In the genomic region with DNA sequence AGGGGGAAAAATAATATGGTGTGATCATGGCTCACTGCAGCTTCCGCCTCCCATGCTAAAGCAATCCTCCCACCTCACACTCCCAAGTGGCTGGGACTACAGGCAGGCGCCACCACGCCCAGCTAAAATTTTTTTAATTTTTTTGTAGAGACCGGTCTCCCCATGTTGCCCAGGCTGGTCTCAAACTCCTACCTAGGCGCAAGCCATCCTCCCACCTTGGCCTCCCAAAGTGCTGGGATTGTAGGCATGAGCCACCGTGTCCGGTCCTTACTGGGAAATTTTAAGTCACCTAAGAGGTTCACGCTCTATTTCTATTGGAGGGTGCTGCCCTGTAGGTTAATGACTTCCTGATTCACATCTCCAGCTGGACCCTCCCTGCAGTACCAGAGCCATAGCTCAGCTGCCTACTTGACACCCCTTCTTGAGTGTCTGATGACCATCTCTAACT, we compare ENCODE assay signal across 8 cellular contexts. TPM values are rescaled to one million over a fixed set of nuclear protein-coding genes. Genes with fewer than 3 reads are reported as not detected.
DNase-seq lines count a peak whose midpoint lies in the region; ATAC-seq, FAIRE-seq and TF ChIP-seq lines count a peak whose summit lies in the region.

No MANE protein-coding gene starts in this region.

- peaks cover 58% of the 10 kb centered on the region for H3K79me2 ChIP-seq in mammary epithelial cell (ENCODE audit: insufficient read depth, low read length)

- ATAC-seq in HG02970 (IDR thresholded peaks at IDR 0.05; ENCODE audit: low FRiP score, unreplicated experiment) (no peak), GM18511 (IDR thresholded peaks at IDR 0.05; ENCODE audit: unreplicated experiment) (no peak)

- TF ChIP-seq CTCF in Calu3 (IDR thresholded peaks at IDR 0.05; ENCODE audit: unreplicated experiment) = no peak
- TF ChIP-seq CTCF in mammary epithelial cell (conservative IDR thresholded peaks at IDR 0.05 in 1 of 2, IDR thresholded peaks at IDR 0.05 in 1 of 2; ENCODE audit: extremely low read depth in 1 of 2, insufficient read depth in 1 of 2, low read depth in 1 of 2, low read length in 2 of 2) = no peak
- TF ChIP-seq CTCF in D721Med (IDR thresholded peaks at IDR 0.05; ENCODE audit: insufficient read depth, missing control alignments) = no peak

- H3K27me3 ChIP-seq in mammary epithelial cell (ENCODE audit: insufficient read depth, low read length) = no peaks in the 10 kb centered on the region

- no peaks in the 10 kb centered on the region for H3K9me3 Mint-ChIP-seq in Calu3 (ENCODE audit: low read depth, unreplicated experiment)

- TSS peak; percentile 80 for BruUV-seq in Calu3 (replicated peaks; lab: Mats Ljungman, UMichigan)
- BruUV-seq in mammary epithelial cell (replicated peaks; lab: Mats Ljungman, UMichigan) = TSS peak; percentile 74

- FAIRE-seq in GM12892 (lab: Jason Lieb, UNC) (no peak), D721Med (lab: Jason Lieb, UNC) (no peak)

- peaks cover 26% of the 10 kb centered on the region for H3K4me1 ChIP-seq in mammary epithelial cell (ENCODE audit: insufficient read depth, low read length)
- no peaks in the 10 kb centered on the region for H3K4me1 ChIP-seq in mesodermal cell (ENCODE audit: control insufficient read depth, insufficient read depth, low read length, poor library complexity, severe bottlenecking)

- no peak for TF ChIP-seq POLR2A in GM12892 (IDR thresholded peaks at IDR 0.05; ENCODE audit: low read depth, low read length)

- DNase-seq in Calu3 (no peak), NCI-H146 treated with DMSO at 0.1 percent for 48 hours (lab: John Stamatoyannopoulos, UW; ENCODE audit: unreplicated experiment) (peak; percentile 44), mammary epithelial cell (no peak), GM12892 (ENCODE audit: insufficient read length) (no peak), D721Med (ENCODE audit: insufficient read length, low spot score) (no peak)

- no peaks in the 10 kb centered on the region for H3K36me3 ChIP-seq in mammary epithelial cell (ENCODE audit: insufficient read depth, low read length)
- H3K36me3 ChIP-seq in mesodermal cell (ENCODE audit: control insufficient read depth, insufficient read depth, low read length) = peaks cover 9% of the 10 kb centered on the region

- peak overlapping the region; percentile 60 for H2AFZ ChIP-seq in mammary epithelial cell (ENCODE audit: low read depth, low read length)

- dilution Hi-C loops in mammary epithelial cell (cut with HindIII; ENCODE audit: low sequenced_read_pairs) = no loop called here

- in situ Hi-C loops in mammary epithelial cell (cut with MboI; ENCODE audit: low sequenced_read_pairs in 2 of 2) = no loop called here

- H3K4me3 Mint-ChIP-seq in Calu3 (ENCODE audit: low read depth, unreplicated experiment) = peak overlapping the region; percentile 99

- H3K36me3 Mint-ChIP-seq in Calu3 (ENCODE audit: insufficient read depth, unreplicated experiment) = peaks cover 26% of the 10 kb centered on the region

- H3K27ac ChIP-seq in mammary epithelial cell (ENCODE audit: insufficient read depth, low read depth, low read length) = peak overlapping the region; percentile 42
- no peak overlapping the region for H3K27ac ChIP-seq in mesodermal cell (ENCODE audit: low read depth, low read length, severe bottlenecking)

- CTCF ChIA-PET in Calu3 (lab: Charles Lee) = interaction anchor here (0.5 to 2.6 kb wide), 8 partner anchors 9 to 538 kb away, joined by 3 to 13 read pairs (median 4); partner anchors contain the start of genes ACTL10 and SNTA1
- CTCF ChIA-PET in mammary epithelial cell (lab: Charles Lee; ENCODE audit: low non-redundant PET) = interaction anchor here (0.5 to 0.8 kb wide), 2 partner anchors 87 to 140 kb away, joined by 3 to 7 read pairs; no protein-coding TSS in a partner anchor

- intact Hi-C loops in Calu3 (cut with micrococcal nuclease; ENCODE audit: unreplicated experiment) (loop anchor here (1.0 to 5.0 kb wide), 2 partner anchors 42 to 265 kb away; partner anchors contain the start of gene ACTL10), mammary epithelial cell (cut with micrococcal nuclease) (loop anchor here (1.0 to 5.0 kb wide), 3 partner anchors 43 to 266 kb away; no protein-coding TSS in a partner anchor)

- peak overlapping the region; percentile 64 for H3K27ac Mint-ChIP-seq in Calu3 (ENCODE audit: unreplicated experiment)

- H3K4me3 ChIP-seq in mammary epithelial cell (replicated peaks in 1 of 3; ENCODE audit: insufficient read depth in 1 of 3, low read depth in 2 of 3, low read length in 3 of 3) = peak overlapping the region; percentile 76 to 91 (median 80)
- peak overlapping the region; percentile 69 for H3K4me3 ChIP-seq in mesodermal cell (ENCODE audit: extremely low read depth, insufficient read depth, low read length, poor library complexity, severe bottlenecking)

- H3K4me2 ChIP-seq in mammary epithelial cell (ENCODE audit: insufficient read depth, low read depth, low read length) = peak overlapping the region; percentile 69

- peaks cover 19% of the 10 kb centered on the region for H3K4me1 Mint-ChIP-seq in Calu3 (ENCODE audit: low read depth, unreplicated experiment)

- no peaks in the 10 kb centered on the region for H3K27me3 Mint-ChIP-seq in Calu3 (ENCODE audit: unreplicated experiment)

- H4K20me1 ChIP-seq in mammary epithelial cell (ENCODE audit: insufficient read depth, low read length) = no peaks in the 10 kb centered on the region

- WGBS in mammary epithelial cell (ENCODE audit: low coverage, missing lambda C conversion rate) = 67% methylated on average over 3 of the region's 8 CpGs
- 54 to 67% methylated on average over 3 to 5 of the region's 8 CpGs for WGBS in mesodermal cell (ENCODE audit: insufficient coverage in 2 of 2), 2 experiments

- peak overlapping the region; percentile 18 for H3K9ac ChIP-seq in mammary epithelial cell (ENCODE audit: insufficient read depth, low read length)

- H3K9me3 ChIP-seq in mammary epithelial cell (replicated peaks; ENCODE audit: insufficient read depth, low read length) (no peaks in the 10 kb centered on the region), mesodermal cell (ENCODE audit: control insufficient read depth, low read length) (no peaks in the 10 kb centered on the region)

RNA-seq across cellular contexts. Expression of gene CDK5RAP1, which starts 0.6 kb away (rescaled TPM):
- 63.6 and 65.8 TPM in 2 replicates for total RNA-seq in Calu3 (2022)
- 10 to 100 TPM; 20.7 to 35.5 TPM for total RNA-seq in mammary epithelial cell
- 37.1 TPM for polyA plus RNA-seq in mammary epithelial cell
- 24.9 TPM for polyA minus RNA-seq in mammary epithelial cell
- 35.5 TPM for polyA plus RNA-seq in mesodermal cell (2013, experiment 1 of 2)
- polyA plus RNA-seq in mesodermal cell (2013, experiment 2 of 2) = 30.5 TPM
- 26.7 TPM for polyA plus RNA-seq in GM12892 (2012; ENCODE audit: missing spikeins)

RNA-seq across cellular contexts. Expression of gene SNTA1, which starts 41.6 kb away (rescaled TPM):
- total RNA-seq in Calu3 (2022) (5.1 and 7.6 TPM in 2 replicates), mammary epithelial cell (10 to 100 TPM in 1 of 2 donors, 1 to 10 TPM in 1; 9.4 to 11.7 TPM)
- 8.1 TPM for polyA plus RNA-seq in mammary epithelial cell
- 10.4 TPM for polyA minus RNA-seq in mammary epithelial cell
- polyA plus RNA-seq in mesodermal cell (2013, experiment 1 of 2) = 10.5 TPM
- 9.2 TPM for polyA plus RNA-seq in mesodermal cell (2013, experiment 2 of 2)
- 1.0 TPM for polyA plus RNA-seq in GM12892 (2012; ENCODE audit: missing spikeins)
